In genomic region chr15:70504305-70504951, GRCh38 we compare ENCODE assay signal across 8 cellular contexts.
A peak's percentile ranks its signal among the peaks of the same experiment; 100 is the strongest.
DNase-seq lines count a peak whose midpoint lies in the region; ATAC-seq and TF ChIP-seq lines count a peak whose summit lies in the region.

No MANE protein-coding gene starts in this region.

- no TSS peak for BruUV-seq in MCF 10A (replicated peaks; lab: Mats Ljungman, UMichigan)

- no peak overlapping the region for H3K4me3 Mint-ChIP-seq in MCF 10A (ENCODE audit: unreplicated experiment)
- H3K4me3 Mint-ChIP-seq in naive thymus-derived CD8-positive, alpha-beta T cell: peak overlapping the region; percentile 22 to 85 (median 64)

- peak overlapping the region; percentile 78 for H3K27ac ChIP-seq in HEK293 (ENCODE audit: extremely low read depth, low read depth, low read length)

- peaks cover 54% of the 10 kb centered on the region for H3K4me1 ChIP-seq in HEK293 (ENCODE audit: control insufficient read depth, insufficient read depth, low read length)

- H3K9me3 ChIP-seq in HEK293 (ENCODE audit: control insufficient read depth, insufficient read depth, low read depth, low read length): no peaks in the 10 kb centered on the region

- POLR2A ChIA-PET in HEK293 (lab: Yijun Ruan, JAX) (interaction anchor here (0.7 to 5.8 kb wide), 7 partner anchors 8 to 406 kb away, joined by 3 to 43 read pairs (median 5); partner anchors contain the start of gene TLE3), MCF 10A (lab: Yijun Ruan, JAX) (interaction anchor here (0.6 to 1.9 kb wide), 6 partner anchors 15 to 1051 kb away, joined by 3 to 10 read pairs (median 4); no protein-coding TSS in a partner anchor)
- POLR2A ChIA-PET in naive thymus-derived CD8-positive, alpha-beta T cell (lab: Charles Lee): interaction anchor here (1.4 to 4.2 kb wide), 6 partner anchors 8 to 30 kb away, joined by 4 to 24 read pairs (median 12); no protein-coding TSS in a partner anchor

- H3K36me3 Mint-ChIP-seq in MCF 10A (ENCODE audit: insufficient read depth, unreplicated experiment): no peaks in the 10 kb centered on the region
- peaks cover 0 to 12% (median 4%) of the 10 kb centered on the region in 3 donors for H3K36me3 Mint-ChIP-seq in naive thymus-derived CD8-positive, alpha-beta T cell

- CTCF ChIA-PET in HEK293 (lab: Yijun Ruan, JAX) (interaction anchor here (0.6 to 18.0 kb wide), 13 partner anchors 8 to 1038 kb away, joined by 3 to 181 read pairs (median 4); no protein-coding TSS in a partner anchor), MCF 10A (lab: Yijun Ruan, JAX) (interaction anchor here (0.9 to 2.2 kb wide), 4 partner anchors 8 to 37 kb away, joined by 3 to 15 read pairs (median 4); no protein-coding TSS in a partner anchor)

- intact Hi-C loops in MCF 10A (cut with micrococcal nuclease): no loop called here

- peak; percentile 58 to 61 for ATAC-seq in naive thymus-derived CD8-positive, alpha-beta T cell

- peak; percentile 47 for DNase-seq in activated T-cell treated with anti-CD3 and anti-CD28 coated beads for 48 hours (ENCODE audit: low read depth)
- DNase-seq in activated T-cell treated with anti-CD3 and anti-CD28 coated beads for 4 hours: no peak
- peak; percentile 82 for DNase-seq in MV-4-11 (lab: John Stamatoyannopoulos, UW)
- DNase-seq in MCF 10A (ENCODE audit: unreplicated experiment): peak; percentile 78
- no peak for DNase-seq in naive thymus-derived CD8-positive, alpha-beta T cell
- DNase-seq in NCI-H187 (lab: John Stamatoyannopoulos, UW): no peak
- no peak for DNase-seq in HUDEP-2 (lab: John Stamatoyannopoulos, UW; ENCODE audit: unreplicated experiment in 76 of 76)

- H3K36me3 ChIP-seq in HEK293 (ENCODE audit: control insufficient read depth in 2 of 2, insufficient read depth in 1 of 2, low read length in 2 of 2): no peaks in the 10 kb centered on the region

- no peaks in the 10 kb centered on the region for H3K27me3 Mint-ChIP-seq in MCF 10A (ENCODE audit: insufficient read depth, unreplicated experiment)
- no peaks in the 10 kb centered on the region for H3K27me3 Mint-ChIP-seq in naive thymus-derived CD8-positive, alpha-beta T cell

- H3K9me3 Mint-ChIP-seq in MCF 10A (ENCODE audit: unreplicated experiment): no peaks in the 10 kb centered on the region
- peaks cover 0 to 13% (median 0%) of the 10 kb centered on the region in 9 donors for H3K9me3 Mint-ChIP-seq in naive thymus-derived CD8-positive, alpha-beta T cell

- no peak overlapping the region for H3K4me3 ChIP-seq in HEK293 (ENCODE audit: low read depth, low read length)

- H3K4me1 Mint-ChIP-seq in MCF 10A (ENCODE audit: insufficient read depth, unreplicated experiment): peaks cover 46% of the 10 kb centered on the region
- peaks cover 23 to 66% (median 52%) of the 10 kb centered on the region in 4 donors for H3K4me1 Mint-ChIP-seq in naive thymus-derived CD8-positive, alpha-beta T cell

- H3K27ac Mint-ChIP-seq in MCF 10A (ENCODE audit: low read depth, unreplicated experiment): no peak overlapping the region
- peak overlapping the region in 4 of 10 donors; percentile 22 to 82 (median 74) for H3K27ac Mint-ChIP-seq in naive thymus-derived CD8-positive, alpha-beta T cell

- no peak for TF ChIP-seq CTCF in HEK293 (tag by site-specific recombination; IDR thresholded peaks at IDR 0.05)
- no peak for TF ChIP-seq CTCF in MCF 10A (IDR thresholded peaks at IDR 0.05; ENCODE audit: unreplicated experiment)

TF ChIP-seq in HEK293, 187 proteins besides CTCF, POLR2A, EP300 and RAD21 (continues in another document):
- no peak for TF ChIP-seq GLIS2 (tag by site-specific recombination; IDR thresholded peaks at IDR 0.05)
- TF ChIP-seq ZNF214 (tag by site-specific recombination; IDR thresholded peaks at IDR 0.05; ENCODE audit: borderline replicate concordance): no peak
- no peak for TF ChIP-seq AEBP2 (tag by site-specific recombination; IDR thresholded peaks at IDR 0.05; ENCODE audit: borderline replicate concordance)
- TF ChIP-seq HOXA7 (CRISPR knock-in tag; IDR thresholded peaks at IDR 0.05; ENCODE audit: borderline replicate concordance): no peak
- no peak for TF ChIP-seq ZNF677 (tag by site-specific recombination; IDR thresholded peaks at IDR 0.05)
- no peak for TF ChIP-seq ZNF132 (tag by site-specific recombination; IDR thresholded peaks at IDR 0.05; ENCODE audit: borderline replicate concordance)
- TF ChIP-seq ZNF26 (tag by site-specific recombination; IDR thresholded peaks at IDR 0.05): no peak
- no peak for TF ChIP-seq ZNF157 (tag by site-specific recombination; IDR thresholded peaks at IDR 0.05)
- TF ChIP-seq ZNF654 (tag by site-specific recombination; IDR thresholded peaks at IDR 0.05; ENCODE audit: low read depth): no peak
- peak; percentile 27; the same call in 1 of the 2 replicates for TF ChIP-seq GLIS1 (tag by site-specific recombination; IDR thresholded peaks at IDR 0.05)
- TF ChIP-seq MYNN (tag by site-specific recombination; IDR thresholded peaks at IDR 0.05; ENCODE audit: borderline replicate concordance): no peak
- TF ChIP-seq ZNF184 (tag by site-specific recombination; IDR thresholded peaks at IDR 0.05): 0 out of 2 replicates have a peak, but pooled peaks have one; percentile 23
- TF ChIP-seq ZIC2 (tag by site-specific recombination; IDR thresholded peaks at IDR 0.05): peak; percentile 16
- no peak for TF ChIP-seq BCL11A (tag by site-specific recombination; IDR thresholded peaks at IDR 0.05; ENCODE audit: low read depth)
- TF ChIP-seq PATZ1 (tag by site-specific recombination; IDR thresholded peaks at IDR 0.05): no peak; the same call in 1 of the 2 replicates
- TF ChIP-seq ZNF266 (tag by site-specific recombination; IDR thresholded peaks at IDR 0.05; ENCODE audit: low read depth): peak; percentile 16; the same call in 1 of the 2 replicates
- no peak for TF ChIP-seq ZNF112 (tag by site-specific recombination; IDR thresholded peaks at IDR 0.05)
- TF ChIP-seq HOXC10 (CRISPR knock-in tag; IDR thresholded peaks at IDR 0.05): no peak
- TF ChIP-seq PBX3 (CRISPR knock-in tag; IDR thresholded peaks at IDR 0.05): no peak
- no peak for TF ChIP-seq ZNF140 (tag by site-specific recombination; IDR thresholded peaks at IDR 0.05)
- no peak for TF ChIP-seq ZNF239 (tag by site-specific recombination; IDR thresholded peaks at IDR 0.05)
- TF ChIP-seq ZNF311 (tag by site-specific recombination; IDR thresholded peaks at IDR 0.05; ENCODE audit: borderline replicate concordance): no peak
- TF ChIP-seq ZBTB20 (tag by site-specific recombination; IDR thresholded peaks at IDR 0.05): no peak
- TF ChIP-seq ZFP37 (tag by site-specific recombination; IDR thresholded peaks at IDR 0.05): no peak
- no peak for TF ChIP-seq SP7 (tag by site-specific recombination; IDR thresholded peaks at IDR 0.05)
- TF ChIP-seq KLF9 (tag by site-specific recombination; IDR thresholded peaks at IDR 0.05; ENCODE audit: low read depth): no peak
- TF ChIP-seq WT1 (tag by site-specific recombination; IDR thresholded peaks at IDR 0.05): peak; percentile 40; the same call in 1 of the 2 replicates
- TF ChIP-seq ZNF169 (tag by site-specific recombination; IDR thresholded peaks at IDR 0.05): no peak

Comparison
In these comparisons a context has a peak if more than half of its experiments do, and no peak if none do; other contexts are left out.
1. DNase-seq: peak in activated T-cell treated with anti-CD3 and anti-CD28 coated beads for 48 hours (single experiment), MV-4-11 (single experiment) and MCF 10A (single experiment); none in activated T-cell treated with anti-CD3 and anti-CD28 coated beads for 4 hours (single experiment), naive thymus-derived CD8-positive, alpha-beta T cell (0 of 10), NCI-H187 (0 of 2) and HUDEP-2 (0 of 76).